In the genomic region with DNA sequence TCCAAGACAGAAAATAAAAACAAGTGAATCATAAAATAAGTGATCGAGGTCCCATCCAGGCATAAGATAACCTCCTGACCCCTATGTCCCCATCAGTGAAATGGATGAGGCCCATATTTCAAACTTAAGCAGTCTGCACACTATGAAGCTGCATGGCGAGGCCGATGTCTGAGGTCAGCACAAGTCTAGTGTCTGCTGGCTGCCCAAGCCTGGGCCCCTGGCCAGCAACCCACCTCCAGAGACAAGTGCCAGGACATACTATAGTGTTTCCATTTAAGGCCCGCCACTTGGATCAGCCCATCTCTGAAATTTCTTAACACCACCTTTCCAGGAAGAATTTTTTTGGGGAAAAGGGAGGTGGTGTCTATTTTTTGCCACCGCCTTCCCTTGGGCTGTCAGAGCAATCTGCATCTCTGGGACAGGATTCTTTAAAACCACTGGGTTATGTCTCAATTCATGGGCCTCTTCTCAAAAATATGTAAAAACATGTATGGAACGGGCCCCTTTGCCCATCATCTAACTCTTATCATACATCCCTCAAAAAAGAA, we compare ENCODE assay signal across 8 cellular contexts. TPM values are rescaled to one million over a fixed set of nuclear protein-coding genes. Genes with fewer than 3 reads are reported as not detected.
DNase-seq lines count a peak whose midpoint lies in the region; ATAC-seq and TF ChIP-seq lines count a peak whose summit lies in the region.

No MANE protein-coding gene starts in this region.

- ATAC-seq in HCT116 (no peak), gastrocnemius medialis (no peak)
- no peak for ATAC-seq in activated naive CD8-positive, alpha-beta T cell treated with anti-CD3 and anti-CD28 coated beads, Interleukin-2, amount 10 ng/mL, durations not matched to agents 7 days and 5 days (ENCODE audit: low read depth)

- no peaks in the 10 kb centered on the region for H3K27me3 ChIP-seq in HCT116 (ENCODE audit: insufficient read depth, low read length)
- H3K27me3 ChIP-seq in left ventricle myocardium inferior (ENCODE audit: low read depth), result no peaks in the 10 kb centered on the region
- H3K27me3 ChIP-seq in gastrocnemius medialis, result no peaks in the 10 kb centered on the region

- BruUV-seq in HCT116 (replicated peaks; lab: Mats Ljungman, UMichigan), result no TSS peak

- CTCF ChIA-PET in HCT116 (lab: Charles Lee), result no interaction called here

- no peak for TF ChIP-seq RAD21 in HCT116 (IDR thresholded peaks at IDR 0.05; ENCODE audit: low read depth)

- no peaks in the 10 kb centered on the region for H3K9me3 ChIP-seq in HCT116 (ENCODE audit: control insufficient read depth in 1 of 2, insufficient read depth in 1 of 2, low read depth in 1 of 2, low read length in 2 of 2)
- no peaks in the 10 kb centered on the region for H3K9me3 ChIP-seq in left ventricle myocardium inferior (replicated peaks)
- H3K9me3 ChIP-seq in gastrocnemius medialis, result no peaks in the 10 kb centered on the region

- TF ChIP-seq POLR2A in HCT116 (IDR thresholded peaks at IDR 0.05; ENCODE audit: borderline replicate concordance, extremely low read depth, insufficient read depth, insufficient read length), result no peak
- no peak for TF ChIP-seq POLR2A in gastrocnemius medialis (IDR thresholded peaks at IDR 0.05)

- H3K4me3 Mint-ChIP-seq in activated naive CD8-positive, alpha-beta T cell treated with anti-CD3 and anti-CD28 coated beads, Interleukin-2, amount 10 ng/mL, durations not matched to agents 7 days and 5 days, result peak overlapping the region; percentile 94

- DNase-seq in HCT116 (ENCODE audit: low read depth, low spot score) (no peak), left ventricle myocardium inferior (peak; percentile 31), gastrocnemius medialis (no peak), NCI-H748 treated with DMSO at 0.1 percent for 48 hours (lab: John Stamatoyannopoulos, UW) (no peak), activated gamma-delta T cell treated with Interleukin-2 at 50 U/mL for 16 hours (no peak), DMS79 (lab: John Stamatoyannopoulos, UW) (no peak)
- no peak for DNase-seq in activated naive CD8-positive, alpha-beta T cell treated with anti-CD3 and anti-CD28 coated beads, Interleukin-2, amount 10 ng/mL, durations not matched to agents 7 days and 5 days
- no peak for DNase-seq in stimulated activated naive CD4-positive, alpha-beta T cell (lab: John Stamatoyannopoulos, UW)

- peaks cover 39% of the 10 kb centered on the region for H3K4me1 Mint-ChIP-seq in activated naive CD8-positive, alpha-beta T cell treated with anti-CD3 and anti-CD28 coated beads, Interleukin-2, amount 10 ng/mL, durations not matched to agents 7 days and 5 days

- H3K4me1 ChIP-seq in HCT116 (ENCODE audit: control insufficient read depth in 1 of 2, insufficient read depth in 2 of 2, low read length in 2 of 2), result peaks cover 3 to 20% of the 10 kb centered on the region in 2 experiments; a peak in 3 of 4 replicates
- peaks cover 58% of the 10 kb centered on the region for H3K4me1 ChIP-seq in left ventricle myocardium inferior
- H3K4me1 ChIP-seq in gastrocnemius medialis, result peaks cover 49 to 50% of the 10 kb centered on the region in 2 donors

- peaks cover 21% of the 10 kb centered on the region for H3K79me2 ChIP-seq in HCT116 (ENCODE audit: insufficient read depth, low read length)

- H3K9ac ChIP-seq in HCT116 (ENCODE audit: low read length), result no peak overlapping the region; the same call in 1 of the 2 replicates

- POLR2A ChIA-PET in HCT116 (lab: Charles Lee), result interaction anchor here (0.6 kb wide), 1 partner anchor 153 kb away, joined by 3 read pairs; no protein-coding TSS in a partner anchor
- POLR2A ChIA-PET in activated naive CD8-positive, alpha-beta T cell treated with anti-CD3 and anti-CD28 coated beads, Interleukin-2, amount 10 ng/mL, durations not matched to agents 7 days and 5 days (lab: Charles Lee), result interaction anchor here (1.4 to 4.2 kb wide), 2 partner anchors 18 to 24 kb away, joined by 4 to 89 read pairs; no protein-coding TSS in a partner anchor

- H4K20me1 ChIP-seq in HCT116 (ENCODE audit: insufficient read depth), result no peaks in the 10 kb centered on the region

- RAD21 ChIA-PET in HCT116 (lab: Charles Lee; ENCODE audit: low non-redundant PET in 1 of 2, low total read pairs in 2 of 2, uncharacterized antibody in 2 of 2, unreplicated experiment in 2 of 2), result no interaction called here

- H3K4me2 ChIP-seq in HCT116 (ENCODE audit: low read length), result peak overlapping the region; percentile 80

- no peaks in the 10 kb centered on the region for H3K27me3 Mint-ChIP-seq in activated naive CD8-positive, alpha-beta T cell treated with anti-CD3 and anti-CD28 coated beads, Interleukin-2, amount 10 ng/mL, durations not matched to agents 7 days and 5 days

- H3K9me2 ChIP-seq in HCT116 (ENCODE audit: insufficient read depth), result no peaks in the 10 kb centered on the region

- no peak overlapping the region for H3K27ac ChIP-seq in HCT116 (ENCODE audit: low read depth, low read length)
- peak overlapping the region; percentile 98 for H3K27ac ChIP-seq in left ventricle myocardium inferior (replicated peaks)
- H3K27ac ChIP-seq in gastrocnemius medialis, result peak overlapping the region; percentile 87 to 97 (median 96)

- H3K4me3 ChIP-seq in HCT116 (replicated peaks in 1 of 2; ENCODE audit: low read depth in 1 of 2, low read length in 2 of 2) (peak overlapping the region in 1 of 2 experiments; percentile 76; a peak in 1 of 4 replicates), left ventricle myocardium inferior (peak overlapping the region; percentile 91), gastrocnemius medialis (peak overlapping the region; percentile 67 to 86 (median 68))

- TF ChIP-seq CTCF in HCT116 (IDR thresholded peaks at IDR 0.05 in 2 of 3, conservative IDR thresholded peaks at IDR 0.05 in 1 of 3; ENCODE audit: borderline replicate concordance in 1 of 3, insufficient read depth in 1 of 3, low read depth in 2 of 3, low read length in 2 of 3) (no peak), left ventricle myocardium inferior (IDR thresholded peaks at IDR 0.05; ENCODE audit: borderline replicate concordance) (no peak), gastrocnemius medialis (IDR thresholded peaks at IDR 0.05 in 4 of 5, conservative IDR thresholded peaks at IDR 0.05 in 1 of 5) (no peak)

- intact Hi-C loops in HCT116 (cut with micrococcal nuclease) (no loop called here), left ventricle myocardium inferior (cut with micrococcal nuclease) (no loop called here), gastrocnemius medialis (cut with DNase I; ENCODE audit: low total_unique reads) (loop anchor here (10.0 kb wide), 1 partner anchor 1530 kb away; no protein-coding TSS in a partner anchor)

- H3K36me3 Mint-ChIP-seq in activated naive CD8-positive, alpha-beta T cell treated with anti-CD3 and anti-CD28 coated beads, Interleukin-2, amount 10 ng/mL, durations not matched to agents 7 days and 5 days, result peaks cover 6% of the 10 kb centered on the region

- H2AFZ ChIP-seq in HCT116 (ENCODE audit: low read depth, low read length, poor library complexity, severe bottlenecking), result no peak overlapping the region

- no peak overlapping the region for H3K27ac Mint-ChIP-seq in activated naive CD8-positive, alpha-beta T cell treated with anti-CD3 and anti-CD28 coated beads, Interleukin-2, amount 10 ng/mL, durations not matched to agents 7 days and 5 days

- no peaks in the 10 kb centered on the region for H3K9me3 Mint-ChIP-seq in activated naive CD8-positive, alpha-beta T cell treated with anti-CD3 and anti-CD28 coated beads, Interleukin-2, amount 10 ng/mL, durations not matched to agents 7 days and 5 days

- in situ Hi-C loops in gastrocnemius medialis (cut with MboI; ENCODE audit: low sequenced_read_pairs in 4 of 4), result loop anchor here in 2 of 4 donors (5.0 to 10.0 kb wide), 2 partner anchors 90 to 92 kb away; no protein-coding TSS in a partner anchor

- H3K36me3 ChIP-seq in HCT116 (ENCODE audit: control insufficient read depth in 1 of 2, insufficient read depth in 2 of 2, low read length in 2 of 2), result no peaks in the 10 kb centered on the region
- no peaks in the 10 kb centered on the region for H3K36me3 ChIP-seq in left ventricle myocardium inferior
- no peaks in the 10 kb centered on the region for H3K36me3 ChIP-seq in gastrocnemius medialis

TF ChIP-seq in HCT116, 20 proteins besides CTCF, POLR2A, EP300 and RAD21:
- TF ChIP-seq, protein P1, sequence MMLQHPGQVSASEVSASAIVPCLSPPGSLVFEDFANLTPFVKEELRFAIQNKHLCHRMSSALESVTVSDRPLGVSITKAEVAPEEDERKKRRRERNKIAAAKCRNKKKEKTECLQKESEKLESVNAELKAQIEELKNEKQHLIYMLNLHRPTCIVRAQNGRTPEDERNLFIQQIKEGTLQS (IDR thresholded peaks at IDR 0.05), result no peak

RNA-seq across cellular contexts. Expression of a gene that starts 1.8 kb away (rescaled TPM):
- 16.9 TPM for total RNA-seq in HCT116 (2021; ENCODE audit: unreplicated experiment)
- 13.5 and 14.3 TPM in 2 replicates for polyA plus RNA-seq in HCT116 (2012)
- total RNA-seq in activated naive CD8-positive, alpha-beta T cell treated with anti-CD3 and anti-CD28 coated beads, Interleukin-2, amount 10 ng/mL, durations not matched to agents 7 days and 5 days, result 10 to 100 TPM; 13.4 to 16.1 TPM
- total RNA-seq in left ventricle myocardium inferior, result 30.6 TPM
- 10 to 100 TPM; 10.8 to 18.4 (median 12.2) TPM for total RNA-seq in gastrocnemius medialis
